Comparison of ENCODE assay signal across 1 cellular context in the genomic region with DNA sequence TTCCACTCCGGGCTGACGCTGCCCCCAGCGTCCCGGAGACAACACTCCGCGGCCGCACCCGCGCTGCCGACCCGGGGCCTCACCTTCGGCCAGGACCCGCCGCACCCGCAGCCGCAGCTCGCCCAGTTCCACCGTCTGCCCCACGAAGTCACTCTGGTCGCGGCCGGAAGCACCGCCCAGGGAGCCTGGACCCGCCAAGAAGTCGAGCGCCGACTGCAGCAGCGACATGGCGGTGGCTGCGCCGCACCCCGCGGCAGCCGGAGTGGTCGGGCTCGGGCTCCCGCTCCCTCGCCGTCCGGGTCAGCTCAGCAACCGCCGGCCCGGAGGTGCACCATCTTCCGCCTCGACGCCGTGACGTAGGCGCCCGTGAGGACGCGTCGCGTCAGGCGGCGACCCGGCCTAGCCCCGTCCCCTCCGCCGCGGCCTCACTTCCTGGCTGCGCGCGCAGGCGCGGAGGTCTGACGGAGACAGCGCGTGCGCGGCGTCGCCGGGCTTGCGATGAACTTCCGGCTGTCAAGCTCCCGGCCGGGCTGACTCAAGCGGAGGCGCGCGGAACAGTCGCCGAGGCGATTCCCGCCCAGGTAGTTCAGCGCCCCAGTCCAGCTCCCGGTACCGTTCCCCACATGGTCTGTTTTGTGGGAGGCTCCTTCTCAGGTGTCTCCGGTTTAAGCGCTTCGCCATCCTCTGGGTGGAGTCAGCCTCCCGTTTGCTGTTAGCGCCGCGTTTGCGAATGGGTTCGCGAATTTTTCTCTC.
TF ChIP-seq lines count a peak whose summit lies in the region.

A gene (minus strand): TSS at position 357 of the 753 bp plus-strand sequence. CDS start 129 bp downstream, at position 228.
A gene with protein sequence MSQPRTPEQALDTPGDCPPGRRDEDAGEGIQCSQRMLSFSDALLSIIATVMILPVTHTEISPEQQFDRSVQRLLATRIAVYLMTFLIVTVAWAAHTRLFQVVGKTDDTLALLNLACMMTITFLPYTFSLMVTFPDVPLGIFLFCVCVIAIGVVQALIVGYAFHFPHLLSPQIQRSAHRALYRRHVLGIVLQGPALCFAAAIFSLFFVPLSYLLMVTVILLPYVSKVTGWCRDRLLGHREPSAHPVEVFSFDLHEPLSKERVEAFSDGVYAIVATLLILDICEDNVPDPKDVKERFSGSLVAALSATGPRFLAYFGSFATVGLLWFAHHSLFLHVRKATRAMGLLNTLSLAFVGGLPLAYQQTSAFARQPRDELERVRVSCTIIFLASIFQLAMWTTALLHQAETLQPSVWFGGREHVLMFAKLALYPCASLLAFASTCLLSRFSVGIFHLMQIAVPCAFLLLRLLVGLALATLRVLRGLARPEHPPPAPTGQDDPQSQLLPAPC (plus strand): TSS at position 501 of the 753 bp plus-strand sequence. CDS start 15,280 bp downstream, outside the sequence.

TF ChIP-seq in K562, 482 proteins besides CTCF, POLR2A, EP300 and RAD21 (continued from another document and continues in another):
- TF ChIP-seq, protein P1, sequence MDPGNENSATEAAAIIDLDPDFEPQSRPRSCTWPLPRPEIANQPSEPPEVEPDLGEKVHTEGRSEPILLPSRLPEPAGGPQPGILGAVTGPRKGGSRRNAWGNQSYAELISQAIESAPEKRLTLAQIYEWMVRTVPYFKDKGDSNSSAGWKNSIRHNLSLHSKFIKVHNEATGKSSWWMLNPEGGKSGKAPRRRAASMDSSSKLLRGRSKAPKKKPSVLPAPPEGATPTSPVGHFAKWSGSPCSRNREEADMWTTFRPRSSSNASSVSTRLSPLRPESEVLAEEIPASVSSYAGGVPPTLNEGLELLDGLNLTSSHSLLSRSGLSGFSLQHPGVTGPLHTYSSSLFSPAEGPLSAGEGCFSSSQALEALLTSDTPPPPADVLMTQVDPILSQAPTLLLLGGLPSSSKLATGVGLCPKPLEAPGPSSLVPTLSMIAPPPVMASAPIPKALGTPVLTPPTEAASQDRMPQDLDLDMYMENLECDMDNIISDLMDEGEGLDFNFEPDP (CRISPR knock-in tag; IDR thresholded peaks at IDR 0.05), result no peak
- TF ChIP-seq, protein P2, sequence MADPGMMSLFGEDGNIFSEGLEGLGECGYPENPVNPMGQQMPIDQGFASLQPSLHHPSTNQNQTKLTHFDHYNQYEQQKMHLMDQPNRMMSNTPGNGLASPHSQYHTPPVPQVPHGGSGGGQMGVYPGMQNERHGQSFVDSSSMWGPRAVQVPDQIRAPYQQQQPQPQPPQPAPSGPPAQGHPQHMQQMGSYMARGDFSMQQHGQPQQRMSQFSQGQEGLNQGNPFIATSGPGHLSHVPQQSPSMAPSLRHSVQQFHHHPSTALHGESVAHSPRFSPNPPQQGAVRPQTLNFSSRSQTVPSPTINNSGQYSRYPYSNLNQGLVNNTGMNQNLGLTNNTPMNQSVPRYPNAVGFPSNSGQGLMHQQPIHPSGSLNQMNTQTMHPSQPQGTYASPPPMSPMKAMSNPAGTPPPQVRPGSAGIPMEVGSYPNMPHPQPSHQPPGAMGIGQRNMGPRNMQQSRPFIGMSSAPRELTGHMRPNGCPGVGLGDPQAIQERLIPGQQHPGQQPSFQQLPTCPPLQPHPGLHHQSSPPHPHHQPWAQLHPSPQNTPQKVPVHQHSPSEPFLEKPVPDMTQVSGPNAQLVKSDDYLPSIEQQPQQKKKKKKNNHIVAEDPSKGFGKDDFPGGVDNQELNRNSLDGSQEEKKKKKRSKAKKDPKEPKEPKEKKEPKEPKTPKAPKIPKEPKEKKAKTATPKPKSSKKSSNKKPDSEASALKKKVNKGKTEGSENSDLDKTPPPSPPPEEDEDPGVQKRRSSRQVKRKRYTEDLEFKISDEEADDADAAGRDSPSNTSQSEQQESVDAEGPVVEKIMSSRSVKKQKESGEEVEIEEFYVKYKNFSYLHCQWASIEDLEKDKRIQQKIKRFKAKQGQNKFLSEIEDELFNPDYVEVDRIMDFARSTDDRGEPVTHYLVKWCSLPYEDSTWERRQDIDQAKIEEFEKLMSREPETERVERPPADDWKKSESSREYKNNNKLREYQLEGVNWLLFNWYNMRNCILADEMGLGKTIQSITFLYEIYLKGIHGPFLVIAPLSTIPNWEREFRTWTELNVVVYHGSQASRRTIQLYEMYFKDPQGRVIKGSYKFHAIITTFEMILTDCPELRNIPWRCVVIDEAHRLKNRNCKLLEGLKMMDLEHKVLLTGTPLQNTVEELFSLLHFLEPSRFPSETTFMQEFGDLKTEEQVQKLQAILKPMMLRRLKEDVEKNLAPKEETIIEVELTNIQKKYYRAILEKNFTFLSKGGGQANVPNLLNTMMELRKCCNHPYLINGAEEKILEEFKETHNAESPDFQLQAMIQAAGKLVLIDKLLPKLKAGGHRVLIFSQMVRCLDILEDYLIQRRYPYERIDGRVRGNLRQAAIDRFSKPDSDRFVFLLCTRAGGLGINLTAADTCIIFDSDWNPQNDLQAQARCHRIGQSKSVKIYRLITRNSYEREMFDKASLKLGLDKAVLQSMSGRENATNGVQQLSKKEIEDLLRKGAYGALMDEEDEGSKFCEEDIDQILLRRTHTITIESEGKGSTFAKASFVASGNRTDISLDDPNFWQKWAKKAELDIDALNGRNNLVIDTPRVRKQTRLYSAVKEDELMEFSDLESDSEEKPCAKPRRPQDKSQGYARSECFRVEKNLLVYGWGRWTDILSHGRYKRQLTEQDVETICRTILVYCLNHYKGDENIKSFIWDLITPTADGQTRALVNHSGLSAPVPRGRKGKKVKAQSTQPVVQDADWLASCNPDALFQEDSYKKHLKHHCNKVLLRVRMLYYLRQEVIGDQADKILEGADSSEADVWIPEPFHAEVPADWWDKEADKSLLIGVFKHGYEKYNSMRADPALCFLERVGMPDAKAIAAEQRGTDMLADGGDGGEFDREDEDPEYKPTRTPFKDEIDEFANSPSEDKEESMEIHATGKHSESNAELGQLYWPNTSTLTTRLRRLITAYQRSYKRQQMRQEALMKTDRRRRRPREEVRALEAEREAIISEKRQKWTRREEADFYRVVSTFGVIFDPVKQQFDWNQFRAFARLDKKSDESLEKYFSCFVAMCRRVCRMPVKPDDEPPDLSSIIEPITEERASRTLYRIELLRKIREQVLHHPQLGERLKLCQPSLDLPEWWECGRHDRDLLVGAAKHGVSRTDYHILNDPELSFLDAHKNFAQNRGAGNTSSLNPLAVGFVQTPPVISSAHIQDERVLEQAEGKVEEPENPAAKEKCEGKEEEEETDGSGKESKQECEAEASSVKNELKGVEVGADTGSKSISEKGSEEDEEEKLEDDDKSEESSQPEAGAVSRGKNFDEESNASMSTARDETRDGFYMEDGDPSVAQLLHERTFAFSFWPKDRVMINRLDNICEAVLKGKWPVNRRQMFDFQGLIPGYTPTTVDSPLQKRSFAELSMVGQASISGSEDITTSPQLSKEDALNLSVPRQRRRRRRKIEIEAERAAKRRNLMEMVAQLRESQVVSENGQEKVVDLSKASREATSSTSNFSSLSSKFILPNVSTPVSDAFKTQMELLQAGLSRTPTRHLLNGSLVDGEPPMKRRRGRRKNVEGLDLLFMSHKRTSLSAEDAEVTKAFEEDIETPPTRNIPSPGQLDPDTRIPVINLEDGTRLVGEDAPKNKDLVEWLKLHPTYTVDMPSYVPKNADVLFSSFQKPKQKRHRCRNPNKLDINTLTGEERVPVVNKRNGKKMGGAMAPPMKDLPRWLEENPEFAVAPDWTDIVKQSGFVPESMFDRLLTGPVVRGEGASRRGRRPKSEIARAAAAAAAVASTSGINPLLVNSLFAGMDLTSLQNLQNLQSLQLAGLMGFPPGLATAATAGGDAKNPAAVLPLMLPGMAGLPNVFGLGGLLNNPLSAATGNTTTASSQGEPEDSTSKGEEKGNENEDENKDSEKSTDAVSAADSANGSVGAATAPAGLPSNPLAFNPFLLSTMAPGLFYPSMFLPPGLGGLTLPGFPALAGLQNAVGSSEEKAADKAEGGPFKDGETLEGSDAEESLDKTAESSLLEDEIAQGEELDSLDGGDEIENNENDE (IDR thresholded peaks at IDR 0.05; ENCODE audit: low read depth, low read length), result peak; percentile 40
- TF ChIP-seq ZNF444 (CRISPR knock-in tag; IDR thresholded peaks at IDR 0.05), result no peak
- no peak for TF ChIP-seq ARHGAP35 (IDR thresholded peaks at IDR 0.05; ENCODE audit: partially characterized antibody)
- peak in 1 of 2 experiments; percentile 62; a peak in 1 of 4 replicates for TF ChIP-seq KDM4B (IDR thresholded peaks at IDR 0.05; ENCODE audit: borderline replicate concordance in 2 of 2, low read depth in 1 of 2)
- no peak for TF ChIP-seq RBM22 (IDR thresholded peaks at IDR 0.05; ENCODE audit: low read depth, low read length, poor library complexity, severe bottlenecking)
- no peak for TF ChIP-seq RFX7 (CRISPR knock-in tag; IDR thresholded peaks at IDR 0.05)
- TF ChIP-seq, protein P3, sequence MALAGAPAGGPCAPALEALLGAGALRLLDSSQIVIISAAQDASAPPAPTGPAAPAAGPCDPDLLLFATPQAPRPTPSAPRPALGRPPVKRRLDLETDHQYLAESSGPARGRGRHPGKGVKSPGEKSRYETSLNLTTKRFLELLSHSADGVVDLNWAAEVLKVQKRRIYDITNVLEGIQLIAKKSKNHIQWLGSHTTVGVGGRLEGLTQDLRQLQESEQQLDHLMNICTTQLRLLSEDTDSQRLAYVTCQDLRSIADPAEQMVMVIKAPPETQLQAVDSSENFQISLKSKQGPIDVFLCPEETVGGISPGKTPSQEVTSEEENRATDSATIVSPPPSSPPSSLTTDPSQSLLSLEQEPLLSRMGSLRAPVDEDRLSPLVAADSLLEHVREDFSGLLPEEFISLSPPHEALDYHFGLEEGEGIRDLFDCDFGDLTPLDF (CRISPR knock-in tag; IDR thresholded peaks at IDR 0.05), result peak; percentile 77; the same call in 1 of the 2 replicates
- TF ChIP-seq, protein P4, sequence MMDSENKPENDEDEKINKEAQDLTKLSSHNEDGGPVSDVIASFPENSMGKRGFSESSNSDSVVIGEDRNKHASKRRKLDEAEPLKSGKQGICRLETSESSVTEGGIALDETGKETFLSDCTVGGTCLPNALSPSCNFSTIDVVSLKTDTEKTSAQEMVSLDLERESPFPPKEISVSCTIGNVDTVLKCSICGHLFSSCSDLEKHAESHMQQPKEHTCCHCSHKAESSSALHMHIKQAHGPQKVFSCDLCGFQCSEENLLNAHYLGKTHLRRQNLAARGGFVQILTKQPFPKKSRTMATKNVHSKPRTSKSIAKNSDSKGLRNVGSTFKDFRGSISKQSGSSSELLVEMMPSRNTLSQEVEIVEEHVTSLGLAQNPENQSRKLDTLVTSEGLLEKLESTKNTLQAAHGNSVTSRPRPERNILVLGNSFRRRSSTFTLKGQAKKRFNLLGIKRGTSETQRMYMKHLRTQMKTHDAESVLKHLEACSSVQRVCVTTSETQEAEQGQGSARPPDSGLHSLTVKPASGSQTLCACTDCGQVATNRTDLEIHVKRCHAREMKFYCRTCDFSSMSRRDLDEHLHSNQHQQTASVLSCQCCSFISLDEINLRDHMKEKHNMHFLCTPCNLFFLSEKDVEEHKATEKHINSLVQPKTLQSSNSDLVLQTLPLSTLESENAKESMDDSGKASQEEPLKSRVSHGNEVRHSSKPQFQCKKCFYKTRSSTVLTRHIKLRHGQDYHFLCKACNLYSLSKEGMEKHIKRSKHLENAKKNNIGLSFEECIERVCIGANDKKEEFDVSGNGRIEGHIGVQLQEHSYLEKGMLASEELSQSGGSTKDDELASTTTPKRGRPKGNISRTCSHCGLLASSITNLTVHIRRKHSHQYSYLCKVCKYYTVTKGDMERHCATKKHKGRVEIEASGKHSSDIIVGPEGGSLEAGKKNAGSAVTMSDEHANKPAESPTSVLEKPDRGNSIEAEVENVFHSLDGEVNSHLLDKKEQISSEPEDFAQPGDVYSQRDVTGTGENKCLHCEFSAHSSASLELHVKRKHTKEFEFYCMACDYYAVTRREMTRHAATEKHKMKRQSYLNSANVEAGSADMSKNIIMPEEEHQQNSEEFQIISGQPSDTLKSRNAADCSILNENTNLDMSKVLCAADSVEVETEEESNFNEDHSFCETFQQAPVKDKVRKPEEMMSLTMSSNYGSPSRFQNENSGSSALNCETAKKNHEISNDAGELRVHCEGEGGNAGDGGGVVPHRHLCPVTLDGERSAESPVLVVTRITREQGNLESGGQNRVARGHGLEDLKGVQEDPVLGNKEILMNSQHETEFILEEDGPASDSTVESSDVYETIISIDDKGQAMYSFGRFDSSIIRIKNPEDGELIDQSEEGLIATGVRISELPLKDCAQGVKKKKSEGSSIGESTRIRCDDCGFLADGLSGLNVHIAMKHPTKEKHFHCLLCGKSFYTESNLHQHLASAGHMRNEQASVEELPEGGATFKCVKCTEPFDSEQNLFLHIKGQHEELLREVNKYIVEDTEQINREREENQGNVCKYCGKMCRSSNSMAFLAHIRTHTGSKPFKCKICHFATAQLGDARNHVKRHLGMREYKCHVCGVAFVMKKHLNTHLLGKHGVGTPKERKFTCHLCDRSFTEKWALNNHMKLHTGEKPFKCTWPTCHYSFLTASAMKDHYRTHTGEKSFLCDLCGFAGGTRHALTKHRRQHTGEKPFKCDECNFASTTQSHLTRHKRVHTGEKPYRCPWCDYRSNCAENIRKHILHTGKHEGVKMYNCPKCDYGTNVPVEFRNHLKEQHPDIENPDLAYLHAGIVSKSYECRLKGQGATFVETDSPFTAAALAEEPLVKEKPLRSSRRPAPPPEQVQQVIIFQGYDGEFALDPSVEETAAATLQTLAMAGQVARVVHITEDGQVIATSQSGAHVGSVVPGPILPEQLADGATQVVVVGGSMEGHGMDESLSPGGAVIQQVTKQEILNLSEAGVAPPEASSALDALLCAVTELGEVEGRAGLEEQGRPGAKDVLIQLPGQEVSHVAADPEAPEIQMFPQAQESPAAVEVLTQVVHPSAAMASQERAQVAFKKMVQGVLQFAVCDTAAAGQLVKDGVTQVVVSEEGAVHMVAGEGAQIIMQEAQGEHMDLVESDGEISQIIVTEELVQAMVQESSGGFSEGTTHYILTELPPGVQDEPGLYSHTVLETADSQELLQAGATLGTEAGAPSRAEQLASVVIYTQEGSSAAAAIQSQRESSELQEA (IDR thresholded peaks at IDR 0.05; ENCODE audit: low read depth), result no peak
- peak; percentile 35; the same call in 1 of the 2 replicates for TF ChIP-seq MXI1 (IDR thresholded peaks at IDR 0.05; ENCODE audit: low read depth, low read length)
- TF ChIP-seq ZNF778 (CRISPR knock-in tag; IDR thresholded peaks at IDR 0.05), result no peak
- peak in 1 of 2 experiments; percentile 53; a peak in 1 of 4 replicates for TF ChIP-seq TBL1XR1 (IDR thresholded peaks at IDR 0.05; ENCODE audit: low read length in 2 of 2)
- TF ChIP-seq ZNF175 (CRISPR knock-in tag; IDR thresholded peaks at IDR 0.05; ENCODE audit: low read depth), result no peak
- no peak for TF ChIP-seq NFE2L1 (tag; IDR thresholded peaks at IDR 0.05; ENCODE audit: borderline replicate concordance, low read depth)
- peak; percentile 58 for TF ChIP-seq POLR2H (tag; IDR thresholded peaks at IDR 0.05; ENCODE audit: low read depth)
- TF ChIP-seq, protein P5, sequence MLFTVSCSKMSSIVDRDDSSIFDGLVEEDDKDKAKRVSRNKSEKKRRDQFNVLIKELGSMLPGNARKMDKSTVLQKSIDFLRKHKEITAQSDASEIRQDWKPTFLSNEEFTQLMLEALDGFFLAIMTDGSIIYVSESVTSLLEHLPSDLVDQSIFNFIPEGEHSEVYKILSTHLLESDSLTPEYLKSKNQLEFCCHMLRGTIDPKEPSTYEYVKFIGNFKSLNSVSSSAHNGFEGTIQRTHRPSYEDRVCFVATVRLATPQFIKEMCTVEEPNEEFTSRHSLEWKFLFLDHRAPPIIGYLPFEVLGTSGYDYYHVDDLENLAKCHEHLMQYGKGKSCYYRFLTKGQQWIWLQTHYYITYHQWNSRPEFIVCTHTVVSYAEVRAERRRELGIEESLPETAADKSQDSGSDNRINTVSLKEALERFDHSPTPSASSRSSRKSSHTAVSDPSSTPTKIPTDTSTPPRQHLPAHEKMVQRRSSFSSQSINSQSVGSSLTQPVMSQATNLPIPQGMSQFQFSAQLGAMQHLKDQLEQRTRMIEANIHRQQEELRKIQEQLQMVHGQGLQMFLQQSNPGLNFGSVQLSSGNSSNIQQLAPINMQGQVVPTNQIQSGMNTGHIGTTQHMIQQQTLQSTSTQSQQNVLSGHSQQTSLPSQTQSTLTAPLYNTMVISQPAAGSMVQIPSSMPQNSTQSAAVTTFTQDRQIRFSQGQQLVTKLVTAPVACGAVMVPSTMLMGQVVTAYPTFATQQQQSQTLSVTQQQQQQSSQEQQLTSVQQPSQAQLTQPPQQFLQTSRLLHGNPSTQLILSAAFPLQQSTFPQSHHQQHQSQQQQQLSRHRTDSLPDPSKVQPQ (CRISPR knock-in tag; IDR thresholded peaks at IDR 0.05; ENCODE audit: borderline replicate concordance), result no peak
- TF ChIP-seq RFX1 (IDR thresholded peaks at IDR 0.05), result no peak; the same call in 1 of the 2 replicates
- TF ChIP-seq ZBTB7A (IDR thresholded peaks at IDR 0.05; ENCODE audit: borderline replicate concordance, control insufficient read depth, low read depth, low read length), result no peak
